In the genomic region with DNA sequence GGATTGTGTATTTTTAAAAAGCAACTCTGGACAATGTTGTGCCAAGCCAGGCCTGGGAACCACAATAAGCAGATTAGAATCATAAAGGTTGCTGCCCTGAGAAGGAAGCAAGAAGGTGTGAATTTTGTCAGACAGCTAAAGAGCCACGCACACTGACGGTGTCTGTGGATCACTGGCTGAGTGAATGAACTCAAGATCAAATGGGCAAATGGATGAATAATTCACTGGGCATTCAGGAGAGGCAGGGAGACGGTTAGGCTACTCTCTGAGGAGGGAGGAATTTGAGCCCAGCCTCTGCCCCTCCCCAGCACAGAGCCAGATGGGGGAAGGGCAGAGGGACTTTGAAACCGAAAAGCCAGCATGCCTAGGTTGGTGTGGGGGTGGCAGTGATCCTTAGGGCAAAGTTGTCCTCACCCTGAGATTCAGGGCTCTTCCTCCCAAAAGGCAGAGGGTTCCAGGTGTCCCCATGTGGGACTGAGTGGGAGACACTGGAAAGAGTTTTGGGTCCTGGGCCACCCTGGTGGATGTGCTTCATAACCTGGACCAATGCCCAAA, we compare ENCODE assay signal across 12 cellular contexts. TPM values are rescaled to one million over a fixed set of nuclear protein-coding genes. Genes with fewer than 3 reads are reported as not detected.
A peak's percentile ranks its signal among the peaks of the same experiment; 100 is the strongest.
DNase-seq lines count a peak whose midpoint lies in the region; ATAC-seq and TF ChIP-seq lines count a peak whose summit lies in the region.
"Had no signal": no experiment of that assay in that cellular context is flagged by ENCODE, and none has a peak within 500 bp of the region (broad histone marks: within the 10 kb centered on the region; RNA-seq: fewer than 3 reads in every experiment).

No MANE protein-coding gene starts in this region.

- intact Hi-C loops in psoas muscle (cut with DNase I): no loop called here

- H3K4me3 ChIP-seq in adipocyte (ENCODE audit: low read length) (no peak overlapping the region), psoas muscle (no peak overlapping the region)
- H3K4me3 ChIP-seq: skin epidermis had no signal

- H3K4me1 ChIP-seq in adipocyte (ENCODE audit: control insufficient read depth, insufficient read depth, low read length): no peaks in the 10 kb centered on the region
- no peaks in the 10 kb centered on the region for H3K4me1 ChIP-seq in psoas muscle

- peaks cover 58% of the 10 kb centered on the region for H3K27me3 Mint-ChIP-seq in activated CD4-positive, alpha-beta T cell treated with anti-CD3 and anti-CD28 coated beads, Interleukin-2, amount 10 ng/mL, durations not matched to agents 7 days and 5 days
- peaks cover 60% of the 10 kb centered on the region for H3K27me3 Mint-ChIP-seq in type B pancreatic cell

- peak overlapping the region; percentile 26 for H3K27ac Mint-ChIP-seq in activated CD4-positive, alpha-beta T cell treated with anti-CD3 and anti-CD28 coated beads, Interleukin-2, amount 10 ng/mL, durations not matched to agents 7 days and 5 days
- peak overlapping the region; percentile 7 for H3K27ac Mint-ChIP-seq in type B pancreatic cell

- no peak for TF ChIP-seq CTCF in type B pancreatic cell (conservative IDR thresholded peaks at IDR 0.05)
- TF ChIP-seq CTCF in psoas muscle (IDR thresholded peaks at IDR 0.05): no peak

- H3K36me3 ChIP-seq in adipocyte (ENCODE audit: control insufficient read depth, insufficient read depth, low read length, severe bottlenecking) (no peaks in the 10 kb centered on the region), psoas muscle (ENCODE audit: insufficient read depth in 1 of 2, low read depth in 1 of 2) (no peaks in the 10 kb centered on the region)

- POLR2A ChIA-PET in activated CD4-positive, alpha-beta T cell treated with anti-CD3 and anti-CD28 coated beads, Interleukin-2, amount 10 ng/mL, durations not matched to agents 7 days and 5 days (lab: Charles Lee): no interaction called here

- H3K4me1 Mint-ChIP-seq in activated CD4-positive, alpha-beta T cell treated with anti-CD3 and anti-CD28 coated beads, Interleukin-2, amount 10 ng/mL, durations not matched to agents 7 days and 5 days: peaks cover 13% of the 10 kb centered on the region
- H3K4me1 Mint-ChIP-seq in type B pancreatic cell (ENCODE audit: unreplicated experiment): peaks cover 14% of the 10 kb centered on the region

- CTCF ChIA-PET in activated CD4-positive, alpha-beta T cell treated with anti-CD3 and anti-CD28 coated beads, Interleukin-2, amount 10 ng/mL, durations not matched to agents 7 days and 5 days (lab: Charles Lee): interaction anchor here (1.6 kb wide), 1 partner anchor 30 kb away, joined by 5 read pairs; the partner anchor contains the start of gene CRIP3

- H3K4me3 Mint-ChIP-seq in activated CD4-positive, alpha-beta T cell treated with anti-CD3 and anti-CD28 coated beads, Interleukin-2, amount 10 ng/mL, durations not matched to agents 7 days and 5 days: no peak overlapping the region
- H3K4me3 Mint-ChIP-seq in type B pancreatic cell: no peak overlapping the region

- no peaks in the 10 kb centered on the region for H3K36me3 Mint-ChIP-seq in activated CD4-positive, alpha-beta T cell treated with anti-CD3 and anti-CD28 coated beads, Interleukin-2, amount 10 ng/mL, durations not matched to agents 7 days and 5 days (ENCODE audit: low read depth)
- H3K36me3 Mint-ChIP-seq in type B pancreatic cell: no peaks in the 10 kb centered on the region

- H3K9me3 ChIP-seq in adipocyte (ENCODE audit: control insufficient read depth, low read length) (no peaks in the 10 kb centered on the region), psoas muscle (no peaks in the 10 kb centered on the region)

- H3K27me3 ChIP-seq in adipocyte (replicated peaks; ENCODE audit: control insufficient read depth, insufficient read depth, low read length) (peaks cover 36% of the 10 kb centered on the region), psoas muscle (ENCODE audit: insufficient read depth in 3 of 3, low read length in 2 of 3) (peaks cover 0 to 64% (median 20%) of the 10 kb centered on the region in 3 donors)

- 55 to 74% (median 59%) methylated on average over 4 of the region's 4 CpGs for WGBS in psoas muscle, 3 donors

- no peak for ATAC-seq in psoas muscle

- no peak overlapping the region for H3K9ac ChIP-seq in adipocyte (ENCODE audit: low read length)

- no peak overlapping the region for H3K27ac ChIP-seq in psoas muscle
- H3K27ac ChIP-seq: skin epidermis had no signal

- H3K9me3 Mint-ChIP-seq in activated CD4-positive, alpha-beta T cell treated with anti-CD3 and anti-CD28 coated beads, Interleukin-2, amount 10 ng/mL, durations not matched to agents 7 days and 5 days: no peaks in the 10 kb centered on the region
- H3K9me3 Mint-ChIP-seq in type B pancreatic cell: no peaks in the 10 kb centered on the region

- DNase-seq in activated CD4-positive, alpha-beta T cell treated with anti-CD3 and anti-CD28 coated beads, Interleukin-2, amount 10 ng/mL, durations not matched to agents 7 days and 5 days: no peak
- DNase-seq in activated CD4-positive, alpha-beta T cell treated with anti-CD3 and anti-CD28 coated beads, Interleukin-2, amount 50 U/mL, for 48 hours: no peak
- DNase-seq in adipocyte (ENCODE audit: low read depth) (peak; percentile 33), kidney tubule cell (ENCODE audit: low spot score) (peak; percentile 84), type B pancreatic cell (ENCODE audit: extremely low spot score, unreplicated experiment) (no peak), psoas muscle (no peak), NCI-H524 (lab: John Stamatoyannopoulos, UW) (no peak), NCI-H345 (lab: John Stamatoyannopoulos, UW) (no peak)
- DNase-seq: 8988T, DND-41, SHP77 had no signal

RNA-seq across cellular contexts. Expression of gene SLC22A7, which starts 19.5 kb away (rescaled TPM):
- not detected for total RNA-seq in activated CD4-positive, alpha-beta T cell treated with anti-CD3 and anti-CD28 coated beads, Interleukin-2, amount 10 ng/mL, durations not matched to agents 7 days and 5 days
- total RNA-seq in type B pancreatic cell (ENCODE audit: low replicate concordance) (0.12 TPM in 1 of 2 replicates, not detected in the other), psoas muscle (not detected)
- not detected for polyA plus RNA-seq in psoas muscle

RNA-seq across cellular contexts. Expression of gene CRIP3, which starts 30.0 kb away (rescaled TPM):
- under 1 TPM in 1 of 2 experiments, not detected in 1; 0.67 TPM for total RNA-seq in activated CD4-positive, alpha-beta T cell treated with anti-CD3 and anti-CD28 coated beads, Interleukin-2, amount 10 ng/mL, durations not matched to agents 7 days and 5 days
- 1.1 and 2.9 TPM in 2 replicates for total RNA-seq in type B pancreatic cell (ENCODE audit: low replicate concordance)
- under 1 TPM in 1 of 4 donors, not detected in 3; 0.47 TPM for total RNA-seq in psoas muscle
- under 1 TPM; 0.05 to 0.15 (median 0.09) TPM for polyA plus RNA-seq in psoas muscle

RNA-seq across cellular contexts. Expression of gene TTBK1, which starts 35.3 kb away (rescaled TPM):
- under 1 TPM; 0.07 to 0.12 TPM for total RNA-seq in activated CD4-positive, alpha-beta T cell treated with anti-CD3 and anti-CD28 coated beads, Interleukin-2, amount 10 ng/mL, durations not matched to agents 7 days and 5 days
- total RNA-seq in type B pancreatic cell (ENCODE audit: low replicate concordance): 0.93 and 1.7 TPM in 2 replicates
- total RNA-seq in psoas muscle: not detected
- under 1 TPM in 2 of 3 donors, not detected in 1; 0.01 to 0.03 TPM for polyA plus RNA-seq in psoas muscle

RNA-seq across cellular contexts. Expression of gene DNPH1, which starts 49.3 kb away (rescaled TPM):
- total RNA-seq in activated CD4-positive, alpha-beta T cell treated with anti-CD3 and anti-CD28 coated beads, Interleukin-2, amount 10 ng/mL, durations not matched to agents 7 days and 5 days: 10 to 100 TPM; 36.7 to 48.6 TPM
- total RNA-seq in type B pancreatic cell (ENCODE audit: low replicate concordance) (47.8 and 52.3 TPM in 2 replicates), psoas muscle (10 to 100 TPM; 20.7 to 61.9 (median 37.2) TPM)
- 10 to 100 TPM; 52.5 to 83.6 (median 55.9) TPM for polyA plus RNA-seq in psoas muscle

Comparison
In these comparisons a context has a peak if more than half of its experiments do, and no peak if none do; other contexts are left out.
1. DNase-seq: peak in adipocyte (single experiment) and kidney tubule cell (single experiment); none in activated CD4-positive, alpha-beta T cell treated with anti-CD3 and anti-CD28 coated beads, Interleukin-2, amount 10 ng/mL, durations not matched to agents 7 days and 5 days (single experiment), activated CD4-positive, alpha-beta T cell treated with anti-CD3 and anti-CD28 coated beads, Interleukin-2, amount 50 U/mL, for 48 hours (0 of 2), type B pancreatic cell (single experiment), psoas muscle (0 of 2), NCI-H524 (0 of 2) and NCI-H345 (single experiment).